In genomic region chr14:95480109-95480886, GRCh38 we compare ENCODE assay signal across 10 cellular contexts. TPM values are rescaled to one million over a fixed set of nuclear protein-coding genes. Genes with fewer than 3 reads are reported as not detected.
A peak's percentile ranks its signal among the peaks of the same experiment; 100 is the strongest.
DNase-seq lines count a peak whose midpoint lies in the region; ATAC-seq, FAIRE-seq and TF ChIP-seq lines count a peak whose summit lies in the region.
"Had no signal": no experiment of that assay in that cellular context is flagged by ENCODE, and none has a peak within 500 bp of the region (broad histone marks: within the 10 kb centered on the region; RNA-seq: fewer than 3 reads in every experiment).

No MANE protein-coding gene starts in this region.

- ATAC-seq in HepG2 (no peak), HG02973 (IDR thresholded peaks at IDR 0.05; ENCODE audit: unreplicated experiment) (no peak)

- H3K36me3 ChIP-seq in liver (ENCODE audit: control insufficient read depth in 4 of 4, insufficient read depth in 3 of 4, low read depth in 1 of 4, low read length in 3 of 4), result peaks cover 0 to under 1% (median 0%) of the 10 kb centered on the region in 4 donors
- H3K36me3 ChIP-seq in HepG2 (replicated peaks in 1 of 2; ENCODE audit: control insufficient read depth in 1 of 2, insufficient read depth in 2 of 2, low read length in 2 of 2), result peaks cover 0 to 4% of the 10 kb centered on the region in 2 experiments; a peak in 2 of 5 replicates
- H3K36me3 ChIP-seq in right atrium auricular region, result peaks cover 3% of the 10 kb centered on the region
- no peaks in the 10 kb centered on the region for H3K36me3 ChIP-seq in testis (ENCODE audit: low read depth, missing control alignments)
- H3K36me3 ChIP-seq in A673 (ENCODE audit: insufficient read depth, low read length, poor library complexity, severe bottlenecking), result no peaks in the 10 kb centered on the region
- no peaks in the 10 kb centered on the region for H3K36me3 ChIP-seq in Karpas-422 (ENCODE audit: insufficient read depth, low read length)
- H3K36me3 ChIP-seq: ovary had no signal

- H4K20me1 ChIP-seq in HepG2 (ENCODE audit: insufficient read depth, low read length) (peaks cover 2% of the 10 kb centered on the region; the same call in 1 of the 2 replicates), Karpas-422 (ENCODE audit: insufficient read depth, low read depth, low read length) (no peaks in the 10 kb centered on the region)

- no peak overlapping the region for H2AFZ ChIP-seq in HepG2 (ENCODE audit: low read length)
- no peak overlapping the region for H2AFZ ChIP-seq in Karpas-422 (ENCODE audit: low read length)

- FAIRE-seq in HepG2 (lab: Jason Lieb, UNC), result no peak

- no peak for TF ChIP-seq POLR2A in HepG2 (IDR thresholded peaks at IDR 0.05; ENCODE audit: insufficient read depth in 1 of 2, low read depth in 2 of 2, low read length in 2 of 2)
- no peak for TF ChIP-seq POLR2A in testis (IDR thresholded peaks at IDR 0.05)

- H3K27ac ChIP-seq in liver (ENCODE audit: low read depth in 1 of 2, low read length in 2 of 2), result peak overlapping the region; percentile 18 to 43
- no peak overlapping the region for H3K27ac ChIP-seq in HepG2 (ENCODE audit: extremely low read length, insufficient read depth, low read length)
- H3K27ac ChIP-seq in right atrium auricular region, result peak overlapping the region; percentile 66 to 69
- peak overlapping the region in 1 of 2 donors; percentile 16 for H3K27ac ChIP-seq in testis
- no peak overlapping the region for H3K27ac ChIP-seq in A673 (ENCODE audit: low read depth, low read length, poor library complexity, severe bottlenecking)
- H3K27ac ChIP-seq in Karpas-422 (ENCODE audit: low read length), result no peak overlapping the region
- H3K27ac ChIP-seq: C4-2B, ovary had no signal

- no peaks in the 10 kb centered on the region for H3K27me3 ChIP-seq in liver (ENCODE audit: control insufficient read depth in 4 of 4, insufficient read depth in 4 of 4, low read length in 3 of 4)
- no peaks in the 10 kb centered on the region for H3K27me3 ChIP-seq in HepG2 (ENCODE audit: control insufficient read depth in 1 of 2, insufficient read depth in 2 of 2, low read length in 2 of 2)
- no peaks in the 10 kb centered on the region for H3K27me3 ChIP-seq in right atrium auricular region
- no peaks in the 10 kb centered on the region for H3K27me3 ChIP-seq in testis
- no peaks in the 10 kb centered on the region for H3K27me3 ChIP-seq in A673 (replicated peaks; ENCODE audit: insufficient read depth, low read depth, low read length, poor library complexity)
- H3K27me3 ChIP-seq in Karpas-422 (ENCODE audit: low read length), result no peaks in the 10 kb centered on the region
- H3K27me3 ChIP-seq: ovary had no signal

- DNase-seq in HepG2 (ENCODE audit: low spot score) (no peak), right atrium auricular region (ENCODE audit: low spot score) (peak; percentile 85), testis (peak; percentile 63), A673 (ENCODE audit: low spot score) (no peak), Karpas-422 (no peak)
- peak; percentile 38 for DNase-seq in activated CD8-positive, alpha-beta memory T cell treated with anti-CD3 and anti-CD28 coated beads, Interleukin-2, amount 50 U/mL, for 4 hours

- H3K4me1 ChIP-seq in liver (ENCODE audit: control insufficient read depth in 4 of 4, insufficient read depth in 4 of 4, low read length in 3 of 4), result peaks cover 8 to 25% (median 16%) of the 10 kb centered on the region in 4 donors
- peaks cover 15% of the 10 kb centered on the region for H3K4me1 ChIP-seq in HepG2 (ENCODE audit: insufficient read depth, low read length)
- peaks cover 0 to 78% of the 10 kb centered on the region in 2 donors for H3K4me1 ChIP-seq in right atrium auricular region
- peaks cover 25% of the 10 kb centered on the region for H3K4me1 ChIP-seq in testis
- H3K4me1 ChIP-seq in A673 (ENCODE audit: insufficient read depth, low read length, poor library complexity, severe bottlenecking), result no peaks in the 10 kb centered on the region
- H3K4me1 ChIP-seq in Karpas-422 (ENCODE audit: low read length), result peaks cover 7% of the 10 kb centered on the region

- no peaks in the 10 kb centered on the region for H3K9me2 ChIP-seq in Karpas-422 (replicated peaks; ENCODE audit: insufficient read depth, low read length)

- in situ Hi-C loops in HepG2 (cut with HindIII; ENCODE audit: extremely low pct_ligation_motif_present, low pct_unique_long_range_greater_than_20kb), result no loop called here

- no peak for TF ChIP-seq CTCF in liver (IDR thresholded peaks at IDR 0.05; ENCODE audit: low read depth, low read length, missing input control)
- TF ChIP-seq CTCF in HepG2 (CRISPR knock-in tag; IDR thresholded peaks at IDR 0.05), result no peak
- TF ChIP-seq CTCF in right atrium auricular region (IDR thresholded peaks at IDR 0.05), result no peak
- TF ChIP-seq CTCF in testis (IDR thresholded peaks at IDR 0.05), result no peak
- TF ChIP-seq CTCF in A673 (conservative IDR thresholded peaks at IDR 0.05; ENCODE audit: low read depth, low read length), result no peak

- CTCF ChIA-PET in HepG2 (lab: Yijun Ruan, JAX; ENCODE audit: low intra/inter-chr PET ratio, low total read pairs), result no interaction called here
- CTCF ChIA-PET in A673 (lab: Charles Lee), result no interaction called here

- H3K9me3 ChIP-seq in liver (ENCODE audit: control insufficient read depth in 4 of 4, low read length in 3 of 4) (no peaks in the 10 kb centered on the region), HepG2 (ENCODE audit: low read length) (no peaks in the 10 kb centered on the region), right atrium auricular region (no peaks in the 10 kb centered on the region), testis (no peaks in the 10 kb centered on the region), A673 (ENCODE audit: low read depth, low read length, poor library complexity, severe bottlenecking) (no peaks in the 10 kb centered on the region), Karpas-422 (ENCODE audit: low read length) (no peaks in the 10 kb centered on the region)
- H3K9me3 ChIP-seq: ovary had no signal

- TF ChIP-seq RAD21 in liver (IDR thresholded peaks at IDR 0.05), result no peak
- no peak for TF ChIP-seq RAD21 in HepG2 (CRISPR knock-in tag; IDR thresholded peaks at IDR 0.05)

- no peak overlapping the region for H3K4me3 ChIP-seq in liver (ENCODE audit: low read depth in 1 of 3, low read length in 3 of 3)
- H3K4me3 ChIP-seq in HepG2 (replicated peaks in 1 of 3; ENCODE audit: insufficient read depth in 1 of 3, low read depth in 2 of 3, low read length in 3 of 3), result no peak overlapping the region
- H3K4me3 ChIP-seq in right atrium auricular region, result no peak overlapping the region
- H3K4me3 ChIP-seq in testis, result no peak overlapping the region
- H3K4me3 ChIP-seq in A673 (ENCODE audit: low read depth, low read length, poor library complexity, severe bottlenecking), result no peak overlapping the region
- no peak overlapping the region for H3K4me3 ChIP-seq in Karpas-422 (ENCODE audit: low read length)
- H3K4me3 ChIP-seq: ovary had no signal

- H3K9ac ChIP-seq in liver (ENCODE audit: low read depth in 1 of 2, low read length in 2 of 2) (no peak overlapping the region), HepG2 (ENCODE audit: insufficient read depth, low read depth, low read length) (no peak overlapping the region), Karpas-422 (ENCODE audit: low read length) (no peak overlapping the region)

- BruUV-seq in HepG2 (replicated peaks; lab: Mats Ljungman, UMichigan) (no TSS peak), A673 (replicated peaks; lab: Mats Ljungman, UMichigan) (no TSS peak)

- POLR2A ChIA-PET in HepG2 (lab: Yijun Ruan, JAX), result no interaction called here
- POLR2A ChIA-PET in A673 (lab: Charles Lee; ENCODE audit: low non-redundant PET), result no interaction called here

- intact Hi-C loops in HepG2 (cut with micrococcal nuclease; ENCODE audit: unreplicated experiment), result no loop called here
- intact Hi-C loops in testis (cut with DNase I; ENCODE audit: low total_unique reads), result no loop called here
- intact Hi-C loops in A673 (cut with micrococcal nuclease; ENCODE audit: unreplicated experiment), result no loop called here

- H3K4me2 ChIP-seq in HepG2 (ENCODE audit: low read depth, low read length), result no peak overlapping the region
- H3K4me2 ChIP-seq in Karpas-422 (ENCODE audit: low read depth, low read length, poor library complexity, severe bottlenecking), result no peak overlapping the region

- TF ChIP-seq EP300 in HepG2 (IDR thresholded peaks at IDR 0.05; ENCODE audit: low read depth in 2 of 2, low read length in 2 of 2), result no peak
- TF ChIP-seq EP300 in HepG2 (CRISPR knock-in tag; IDR thresholded peaks at IDR 0.05; ENCODE audit: borderline replicate concordance), result no peak

- H3K79me2 ChIP-seq in HepG2 (ENCODE audit: insufficient read depth, low read length), result peaks cover 2% of the 10 kb centered on the region
- no peaks in the 10 kb centered on the region for H3K79me2 ChIP-seq in Karpas-422 (ENCODE audit: low read length)

- WGBS in liver, result 70% methylated on average over 11 of the region's 11 CpGs
- WGBS in HepG2 (ENCODE audit: low lambda C conversion rate), result 89% methylated on average over 11 of the region's 11 CpGs
- WGBS in testis, 2 donors, result 73 to 79% methylated on average over 11 of the region's 11 CpGs

RNA-seq across cellular contexts. Expression of gene SYNE3, which starts 36.2 kb away (rescaled TPM):
- 1 to 10 TPM; 8.3 to 9.0 TPM for total RNA-seq in liver
- 1 to 10 TPM in 1 of 2 donors, under 1 TPM in 1; 0.47 to 1.1 TPM for polyA plus RNA-seq in liver
- total RNA-seq in HepG2 (2016; rRNA removed; fragmentation: Illumina TruSeq; extraction: Trizol), result 7.8 and 9.0 TPM in 2 replicates
- total RNA-seq in HepG2 (2016; cell fraction: cytosol; rRNA removed; fragmentation: Illumina TruSeq; extraction: Trizol; ENCODE audit: low read depth), result 2.1 and 2.5 TPM in 2 replicates
- total RNA-seq in HepG2 (2016; cell fraction: insoluble cytoplasmic fraction; rRNA removed; fragmentation: Illumina TruSeq; extraction: Trizol), result 6.6 and 8.6 TPM in 2 replicates
- 2.8 and 3.5 TPM in 2 replicates for total RNA-seq in HepG2 (2016; cell fraction: membrane; rRNA removed; fragmentation: Illumina TruSeq; extraction: Trizol)
- total RNA-seq in HepG2 (2016; cell fraction: nucleus; rRNA removed; fragmentation: Illumina TruSeq; extraction: Trizol), result 14.8 and 16.4 TPM in 2 replicates
- polyA plus RNA-seq in HepG2 (2011; rRNA removed), result 8.0 and 9.3 TPM in 2 replicates
- polyA plus RNA-seq in HepG2 (2011; cell fraction: cytosol; rRNA removed), result 3.1 and 3.2 TPM in 2 replicates
- polyA plus RNA-seq in HepG2 (2011; cell fraction: nucleus; rRNA removed), result 32.7 and 44.3 TPM in 2 replicates
- polyA plus RNA-seq in HepG2 (2012), result 3.7 and 4.9 TPM in 2 replicates
- polyA plus RNA-seq in HepG2 (2016; cell fraction: cytosol; fragmentation: Illumina TruSeq; extraction: Trizol; ENCODE audit: low read depth), result 0.24 and 0.25 TPM in 2 replicates
- 2.0 and 2.7 TPM in 2 replicates for polyA plus RNA-seq in HepG2 (2016; cell fraction: insoluble cytoplasmic fraction; fragmentation: Illumina TruSeq; extraction: Trizol; ENCODE audit: low read depth)
- 0.50 and 0.55 TPM in 2 replicates for polyA plus RNA-seq in HepG2 (2016; cell fraction: membrane; fragmentation: Illumina TruSeq; extraction: Trizol; ENCODE audit: low read depth)
- polyA plus RNA-seq in HepG2 (2016; cell fraction: nucleus; fragmentation: Illumina TruSeq; extraction: Trizol; ENCODE audit: insufficient read depth, low read depth), result 10.7 and 10.9 TPM in 2 replicates
- polyA minus RNA-seq in HepG2 (2011; rRNA and poly(A)+ RNA removed; ENCODE audit: low replicate concordance), result 0.72 and 21.2 TPM in 2 replicates
- 6.8 and 8.6 TPM in 2 replicates for polyA minus RNA-seq in HepG2 (2011; cell fraction: cytosol; rRNA and poly(A)+ RNA removed)
- polyA minus RNA-seq in HepG2 (2011; cell fraction: nucleus; rRNA and poly(A)+ RNA removed), result 43.0 and 46.7 TPM in 2 replicates
- total RNA-seq in right atrium auricular region, result 10 to 100 TPM in 1 of 2 donors, 1 to 10 TPM in 1; 8.2 to 13.2 TPM
- total RNA-seq in testis, result 10 to 100 TPM; 37.6 to 38.9 TPM
- 8.3 TPM for polyA plus RNA-seq in testis (ENCODE audit: insufficient read depth, low read depth, low replicate concordance)
- total RNA-seq in A673 (2021), result 6.3 and 6.4 TPM in 2 replicates
- 1.8 and 3.3 TPM in 2 replicates for total RNA-seq in Karpas-422 (2014; rRNA removed; shearing (Covaris generic); ENCODE audit: low replicate concordance)

RNA-seq across cellular contexts. Expression of gene GLRX5, which starts 54.6 kb away (rescaled TPM):
- total RNA-seq in liver (100 to 1,000 TPM in 1 of 2 donors, 10 to 100 TPM in 1; 28.4 to 172 TPM), HepG2 (2016; rRNA removed; fragmentation: Illumina TruSeq; extraction: Trizol) (115 and 122 TPM in 2 replicates), right atrium auricular region (10 to 100 TPM; 54.0 to 58.9 TPM), testis (10 to 100 TPM; 83.9 to 95.0 TPM), A673 (2021) (63.5 and 68.8 TPM in 2 replicates)
- polyA plus RNA-seq in liver (10 to 100 TPM; 34.1 to 45.3 TPM), HepG2 (2011; rRNA removed) (115 and 146 TPM in 2 replicates), testis (ENCODE audit: insufficient read depth, low read depth, low replicate concordance) (101 TPM)
- total RNA-seq in HepG2 (2016; cell fraction: cytosol; rRNA removed; fragmentation: Illumina TruSeq; extraction: Trizol; ENCODE audit: low read depth), result 141 and 162 TPM in 2 replicates
- 99.8 and 128 TPM in 2 replicates for total RNA-seq in HepG2 (2016; cell fraction: insoluble cytoplasmic fraction; rRNA removed; fragmentation: Illumina TruSeq; extraction: Trizol)
- 204 and 226 TPM in 2 replicates for total RNA-seq in HepG2 (2016; cell fraction: membrane; rRNA removed; fragmentation: Illumina TruSeq; extraction: Trizol)
- total RNA-seq in HepG2 (2016; cell fraction: nucleus; rRNA removed; fragmentation: Illumina TruSeq; extraction: Trizol), result 42.6 and 50.7 TPM in 2 replicates
- polyA plus RNA-seq in HepG2 (2011; cell fraction: cytosol; rRNA removed), result 68.6 and 128 TPM in 2 replicates
- 20.1 and 32.1 TPM in 2 replicates for polyA plus RNA-seq in HepG2 (2011; cell fraction: nucleus; rRNA removed)
- polyA plus RNA-seq in HepG2 (2012), result 136 and 145 TPM in 2 replicates
- 197 and 237 TPM in 2 replicates for polyA plus RNA-seq in HepG2 (2016; cell fraction: cytosol; fragmentation: Illumina TruSeq; extraction: Trizol; ENCODE audit: low read depth)
- polyA plus RNA-seq in HepG2 (2016; cell fraction: insoluble cytoplasmic fraction; fragmentation: Illumina TruSeq; extraction: Trizol; ENCODE audit: low read depth), result 161 and 168 TPM in 2 replicates
- polyA plus RNA-seq in HepG2 (2016; cell fraction: membrane; fragmentation: Illumina TruSeq; extraction: Trizol; ENCODE audit: low read depth), result 243 and 290 TPM in 2 replicates
- 104 and 106 TPM in 2 replicates for polyA plus RNA-seq in HepG2 (2016; cell fraction: nucleus; fragmentation: Illumina TruSeq; extraction: Trizol; ENCODE audit: insufficient read depth, low read depth)
- 17.9 and 35.5 TPM in 2 replicates for polyA minus RNA-seq in HepG2 (2011; rRNA and poly(A)+ RNA removed; ENCODE audit: low replicate concordance)
- polyA minus RNA-seq in HepG2 (2011; cell fraction: cytosol; rRNA and poly(A)+ RNA removed), result 42.3 and 45.6 TPM in 2 replicates
- 15.8 and 23.1 TPM in 2 replicates for polyA minus RNA-seq in HepG2 (2011; cell fraction: nucleus; rRNA and poly(A)+ RNA removed)
- total RNA-seq in Karpas-422 (2014; rRNA removed; shearing (Covaris generic); ENCODE audit: low replicate concordance), result 69.7 and 74.6 TPM in 2 replicates

Comparison
In these comparisons a context has a peak if more than half of its experiments do, and no peak if none do; other contexts are left out.
1. H3K27ac ChIP-seq: peak in liver (2 of 2) and right atrium auricular region (2 of 2); none in HepG2 (single experiment), A673 (single experiment) and Karpas-422 (single experiment).
2. DNase-seq: peak in activated CD8-positive, alpha-beta memory T cell treated with anti-CD3 and anti-CD28 coated beads, Interleukin-2, amount 50 U/mL, for 4 hours (single experiment), right atrium auricular region (single experiment) and testis (single experiment); none in HepG2 (single experiment), A673 (single experiment) and Karpas-422 (single experiment).